In genomic region chr10:127384532-127384931, GRCh38 we compare ENCODE assay signal across 23 cellular contexts.
"Had no signal": no experiment of that assay in that cellular context is flagged by ENCODE, and none has a peak within 500 bp of the region (broad histone marks: within the 10 kb centered on the region; RNA-seq: fewer than 3 reads in every experiment).

No MANE protein-coding gene starts in this region.

- H3K9me3 Mint-ChIP-seq: mesothelial cell of epicardium had no signal

- H3K4me1 Mint-ChIP-seq: mesothelial cell of epicardium had no signal

- H3K36me3 ChIP-seq: gastrocnemius medialis had no signal

- H3K27ac ChIP-seq: coronary artery, dorsolateral prefrontal cortex, epithelial cell of prostate, esophagus squamous epithelium, gastrocnemius medialis, heart right ventricle, left lung, lower lobe of right lung had no signal

- H3K4me3 ChIP-seq: coronary artery, dorsolateral prefrontal cortex, esophagus squamous epithelium, gastrocnemius medialis, heart right ventricle, left lung, lower lobe of right lung, mucosa of descending colon had no signal

- H3K4me3 Mint-ChIP-seq: mesothelial cell of epicardium had no signal

- H3K27ac Mint-ChIP-seq: mesothelial cell of epicardium had no signal

- H3K27me3 ChIP-seq: dorsolateral prefrontal cortex, esophagus squamous epithelium, gastrocnemius medialis, heart right ventricle, left lung had no signal

- ATAC-seq: esophagus mucosa, gastrocnemius medialis, heart right ventricle, left cardiac atrium, left lung, left ventricle myocardium superior, lower lobe of right lung, mucosa of descending colon had no signal

- H3K9me3 ChIP-seq: esophagus squamous epithelium, gastrocnemius medialis, heart right ventricle, left lung, lower lobe of right lung, mucosa of descending colon had no signal

- DNase-seq: dermis blood vessel endothelial cell; dorsolateral prefrontal cortex; effector CD4-positive, alpha-beta T cell; effector memory CD4-positive, alpha-beta T cell; erythroblast; esophagus squamous epithelium; foreskin fibroblast; foreskin melanocyte; gastrocnemius medialis; glutamatergic neuron; head of caudate nucleus; heart right ventricle; hippocampal formation; left cardiac atrium; left ventricle myocardium superior; lower lobe of right lung; mesenchymal stem cell; mucosa of descending colon had no signal

- H3K4me1 ChIP-seq: esophagus squamous epithelium, gastrocnemius medialis, heart right ventricle, left lung, lower lobe of right lung had no signal
